In the genomic region with DNA sequence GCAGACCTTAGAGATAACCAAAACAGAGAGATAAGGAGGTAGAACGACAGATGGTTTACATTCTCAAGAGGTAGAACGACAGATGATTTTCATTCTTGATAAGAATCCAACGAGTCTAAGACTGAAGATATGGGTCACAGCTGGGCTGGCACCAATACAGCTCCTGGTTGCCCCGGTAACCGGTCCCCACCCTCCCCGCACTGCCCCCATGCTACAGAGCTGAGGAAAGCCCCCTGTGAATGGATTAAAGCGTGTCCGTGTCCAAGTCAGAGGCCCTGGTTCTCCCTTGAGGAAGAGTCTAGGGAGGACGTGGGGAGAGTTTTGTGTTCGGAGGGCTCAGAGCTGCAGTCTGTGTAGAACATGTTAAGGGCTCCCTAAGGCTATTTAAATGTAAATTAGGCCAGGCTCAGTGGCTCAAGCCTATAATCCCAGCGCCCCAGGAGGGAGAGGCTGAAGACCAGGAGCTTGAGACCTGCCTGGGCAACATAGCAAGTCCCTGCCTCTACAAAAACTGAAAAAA, we compare ENCODE assay signal across 15 cellular contexts. TPM values are rescaled to one million over a fixed set of nuclear protein-coding genes. Genes with fewer than 3 reads are reported as not detected.
DNase-seq lines count a peak whose midpoint lies in the region; ATAC-seq and TF ChIP-seq lines count a peak whose summit lies in the region.
"Had no signal": no experiment of that assay in that cellular context is flagged by ENCODE, and none has a peak within 500 bp of the region (broad histone marks: within the 10 kb centered on the region; RNA-seq: fewer than 3 reads in every experiment).

No MANE protein-coding gene starts in this region.

- intact Hi-C loops in left ventricle myocardium superior (cut with micrococcal nuclease): no loop called here

- H3K27me3 ChIP-seq in cardiac muscle cell (no peaks in the 10 kb centered on the region), right atrium auricular region (no peaks in the 10 kb centered on the region), thymus (ENCODE audit: control insufficient read depth, insufficient read depth) (no peaks in the 10 kb centered on the region)
- H3K27me3 ChIP-seq: tibial nerve had no signal

- H3K27ac ChIP-seq in cardiac muscle cell: no peak overlapping the region
- no peak overlapping the region for H3K27ac ChIP-seq in right atrium auricular region
- H3K27ac ChIP-seq in thymus (ENCODE audit: low read depth): peak overlapping the region; percentile 9
- H3K27ac ChIP-seq: coronary artery, tibial nerve had no signal

- ATAC-seq in left ventricle myocardium superior (peak; percentile 43), GM18868 (IDR thresholded peaks at IDR 0.05; ENCODE audit: unreplicated experiment) (no peak), GM21786 (IDR thresholded peaks at IDR 0.05; ENCODE audit: unreplicated experiment) (no peak)
- ATAC-seq: activated CD4-positive, alpha-beta T cell treated with anti-CD3 and anti-CD28 coated beads for 36 hours had no signal

- H3K36me3 ChIP-seq in cardiac muscle cell (no peaks in the 10 kb centered on the region), right atrium auricular region (no peaks in the 10 kb centered on the region), thymus (ENCODE audit: control insufficient read depth, insufficient read depth) (peaks cover 16% of the 10 kb centered on the region)

- H3K4me3 ChIP-seq in cardiac muscle cell (no peak overlapping the region), right atrium auricular region (no peak overlapping the region), thymus (ENCODE audit: low read length) (no peak overlapping the region)
- H3K4me3 ChIP-seq: coronary artery, tibial nerve had no signal

- TF ChIP-seq CTCF in cardiac muscle cell (IDR thresholded peaks at IDR 0.05; ENCODE audit: low read depth, low read length): no peak
- TF ChIP-seq CTCF in right atrium auricular region (IDR thresholded peaks at IDR 0.05): no peak

- H3K4me1 ChIP-seq in cardiac muscle cell (ENCODE audit: low read depth): peaks cover 4% of the 10 kb centered on the region
- no peaks in the 10 kb centered on the region for H3K4me1 ChIP-seq in right atrium auricular region
- peaks cover 46% of the 10 kb centered on the region for H3K4me1 ChIP-seq in thymus (ENCODE audit: control insufficient read depth, insufficient read depth, low read length)

- peak; percentile 19 for DNase-seq in cardiac muscle cell (ENCODE audit: low read depth in 1 of 2, low spot score in 1 of 2)
- no peak for DNase-seq in right atrium auricular region (ENCODE audit: low spot score)
- peak; percentile 60 for DNase-seq in NCI-H82 treated with DMSO at 0.1 percent for 48 hours (lab: John Stamatoyannopoulos, UW; ENCODE audit: unreplicated experiment)
- DNase-seq in left ventricle myocardium superior: no peak
- DNase-seq in cortex of kidney (lab: John Stamatoyannopoulos, UW): no peak
- DNase-seq: activated CD4-positive, alpha-beta T cell treated with anti-CD3 and anti-CD28 coated beads for 36 hours; activated T-cell treated with anti-CD3 and anti-CD28 coated beads, Interleukin-2, amount 50 U/mL, for 24 hours; NCI-H2081; OCI-M1; stimulated activated CD4-positive, alpha-beta T cell treated with anti-CD3 and anti-CD28 coated beads, Interleukin-15, amount 100 ng/mL, for 24 hours had no signal

- 34% methylated on average over 11 of the region's 11 CpGs for WGBS in thymus

- H3K9me3 ChIP-seq in cardiac muscle cell (ENCODE audit: low read depth) (no peaks in the 10 kb centered on the region), right atrium auricular region (no peaks in the 10 kb centered on the region), thymus (ENCODE audit: control insufficient read depth) (no peaks in the 10 kb centered on the region)
- H3K9me3 ChIP-seq: tibial nerve had no signal

RNA-seq across cellular contexts. Expression of gene IDNK, which starts 8.1 kb away (rescaled TPM):
- 3.1 and 6.4 TPM in 2 replicates for total RNA-seq in cardiac muscle cell
- polyA plus RNA-seq in cardiac muscle cell: 6.0 and 12.3 TPM in 2 replicates
- total RNA-seq in right atrium auricular region: 1 to 10 TPM; 2.8 to 3.9 TPM
- 3.3 TPM for total RNA-seq in left ventricle myocardium superior
- 35.0 TPM for polyA plus RNA-seq in thymus

Comparison
In these comparisons a context has a peak if more than half of its experiments do, and no peak if none do; other contexts are left out.
1. DNase-seq: peak in cardiac muscle cell (2 of 2) and NCI-H82 treated with DMSO at 0.1 percent for 48 hours (single experiment); none in right atrium auricular region (single experiment), left ventricle myocardium superior (single experiment) and cortex of kidney (single experiment).